38 cellular contexts compared by ENCODE assay signal in the genomic region with DNA sequence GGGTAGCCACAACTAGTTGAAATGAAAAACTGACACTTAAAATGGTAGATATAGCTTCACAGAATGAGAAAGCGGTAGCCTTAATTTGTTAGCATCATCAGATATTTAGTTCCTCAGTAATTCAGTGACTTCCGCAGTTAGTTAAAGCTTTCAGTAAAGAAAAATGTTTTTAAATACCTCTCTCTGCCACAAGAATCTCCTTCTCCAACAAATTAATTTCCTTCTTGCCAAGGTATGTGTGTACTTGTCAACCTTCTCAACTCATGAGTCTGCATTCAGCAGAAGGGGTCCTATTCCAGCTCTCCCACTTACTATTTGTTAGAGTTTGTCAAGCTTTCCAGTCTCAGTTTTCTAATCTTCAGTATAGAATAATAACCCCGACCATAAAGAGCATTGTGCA. TPM values are rescaled to one million over a fixed set of nuclear protein-coding genes. Genes with fewer than 3 reads are reported as not detected.
"Had no signal": no experiment of that assay in that cellular context is flagged by ENCODE, and none has a peak within 500 bp of the region (broad histone marks: within the 10 kb centered on the region; RNA-seq: fewer than 3 reads in every experiment).

No MANE protein-coding gene starts in this region.

- DNase-seq: activated effector memory CD4-positive, alpha-beta T cell treated with anti-CD3 and anti-CD28 coated beads, Interleukin-2, amount 50 U/mL, for 16 hours; activated effector memory CD4-positive, alpha-beta T cell treated with Interleukin-2 at 50 U/mL for 16 hours; activated gamma-delta T cell; activated gamma-delta T cell treated with Interleukin-2 at 50 U/mL for 16 hours; activated naive CD4-positive, alpha-beta T cell; activated naive CD4-positive, alpha-beta T cell treated with anti-CD3 and anti-CD28 coated beads for 36 hours; activated naive CD4-positive, alpha-beta T cell treated with anti-CD3 and anti-CD28 coated beads, Interleukin-2, amount 10 ng/mL, durations not matched to agents 7 days and 5 days; activated naive CD4-positive, alpha-beta T cell treated with anti-CD3 and anti-CD28 coated beads, Interleukin-2, amount 50 U/mL, for 16 hours; activated naive CD4-positive, alpha-beta T cell treated with Interleukin-2 at 50 U/mL for 16 hours; activated naive CD8-positive, alpha-beta T cell treated with anti-CD3 and anti-CD28 coated beads for 36 hours; activated naive CD8-positive, alpha-beta T cell treated with anti-CD3 and anti-CD28 coated beads, Interleukin-2, amount 10 ng/mL, durations not matched to agents 7 days and 5 days; activated naive CD8-positive, alpha-beta T cell treated with anti-CD3 and anti-CD28 coated beads, Interleukin-2, amount 50 U/mL, for 24 hours; activated T-cell treated with anti-CD3 and anti-CD28 coated beads, Interleukin-2, amount 50 U/mL, for 1 hour; activated T-cell treated with anti-CD3 and anti-CD28 coated beads, Interleukin-2, amount 50 U/mL, for 24 hours; activated T-cell treated with anti-CD3 and anti-CD28 coated beads, Interleukin-2, amount 50 U/mL, for 4 hours; activated T-cell treated with anti-CD3 and anti-CD28 coated beads, Interleukin-2, amount 50 U/mL, for 48 hours; activated T-cell treated with anti-CD3 and anti-CD28 coated beads, Interleukin-2, amount 50 U/mL, for 72 hours; adrenal gland; amniotic stem cell; amygdala; anterior cingulate cortex; aorta; brain microvascular endothelial cell; caudate nucleus; central memory CD4-positive, alpha-beta T cell; cerebellar nuclear complex had no signal

- ATAC-seq: activated naive CD4-positive, alpha-beta T cell treated with anti-CD3 and anti-CD28 coated beads, Interleukin-2, amount 50 U/mL, for 72 hours; activated naive CD8-positive, alpha-beta T cell treated with anti-CD3 and anti-CD28 coated beads, Interleukin-2, amount 50 U/mL, for 24 hours; activated T-cell treated with anti-CD3 and anti-CD28 coated beads, Interleukin-2, amount 50 U/mL, for 4 hours; activated T-cell treated with anti-CD3 and anti-CD28 coated beads, Interleukin-2, amount 50 U/mL, for 72 hours; activated T-helper 17 cell treated with anti-CD3 and anti-CD28 coated beads, Interleukin-2, amount 50 U/mL, for 72 hours had no signal

- FAIRE-seq: bronchial epithelial cell had no signal

- H3K9me3 Mint-ChIP-seq: activated naive CD4-positive, alpha-beta T cell treated with anti-CD3 and anti-CD28 coated beads for 36 hours; activated naive CD4-positive, alpha-beta T cell treated with anti-CD3 and anti-CD28 coated beads, Interleukin-2, amount 10 ng/mL, durations not matched to agents 7 days and 5 days; activated naive CD4-positive, alpha-beta T cell treated with anti-CD3 and anti-CD28 coated beads, Interleukin-2, amount 50 U/mL, for 24 hours; activated naive CD4-positive, alpha-beta T cell treated with anti-CD3 and anti-CD28 coated beads, Interleukin-2, amount 50 U/mL, for 72 hours; activated naive CD8-positive, alpha-beta T cell treated with anti-CD3 and anti-CD28 coated beads for 36 hours; activated naive CD8-positive, alpha-beta T cell treated with anti-CD3 and anti-CD28 coated beads, Interleukin-2, amount 10 ng/mL, durations not matched to agents 7 days and 5 days; activated naive CD8-positive, alpha-beta T cell treated with anti-CD3 and anti-CD28 coated beads, Interleukin-2, amount 50 U/mL, for 24 hours; activated T-cell treated with anti-CD3 and anti-CD28 coated beads, Interleukin-2, amount 50 U/mL, for 24 hours; activated T-cell treated with anti-CD3 and anti-CD28 coated beads, Interleukin-2, amount 50 U/mL, for 4 hours; activated T-cell treated with anti-CD3 and anti-CD28 coated beads, Interleukin-2, amount 50 U/mL, for 72 hours; activated T-helper 1 cell treated with anti-CD3 and anti-CD28 coated beads, Interleukin-12 subunit alpha, Interleukin-12 subunit beta, Interleukin-2, Interleukin-4 antibody, amounts not matched to agents 30 ng/mL and 10 ng/mL and 1 ng/mL, durations not matched to agents 14 hours and 24 hours and 36 hours; activated T-helper 17 cell treated with anti-CD3 and anti-CD28 coated beads, Interleukin-2, amount 50 U/mL, for 72 hours; activated T-helper 2 cell treated with anti-CD3 and anti-CD28 coated beads, Interferon-gamma antibody, Interleukin-2, Interleukin-4, amounts not matched to agents 10 μg/mL and 5 μg/mL and 100 μg/mL, durations not matched to agents 14 hours and 24 hours and 36 hours; central memory CD8-positive, alpha-beta T cell had no signal

- H3K36me3 Mint-ChIP-seq: activated naive CD4-positive, alpha-beta T cell treated with anti-CD3 and anti-CD28 coated beads, Interleukin-2, amount 10 ng/mL, durations not matched to agents 7 days and 5 days; activated naive CD4-positive, alpha-beta T cell treated with anti-CD3 and anti-CD28 coated beads, Interleukin-2, amount 50 U/mL, for 24 hours; activated naive CD4-positive, alpha-beta T cell treated with anti-CD3 and anti-CD28 coated beads, Interleukin-2, amount 50 U/mL, for 72 hours; activated naive CD8-positive, alpha-beta T cell; activated naive CD8-positive, alpha-beta T cell treated with anti-CD3 and anti-CD28 coated beads for 36 hours; activated naive CD8-positive, alpha-beta T cell treated with anti-CD3 and anti-CD28 coated beads, Interleukin-2, amount 10 ng/mL, durations not matched to agents 7 days and 5 days; brain had no signal

- H3K27me3 ChIP-seq: adrenal gland, ascending aorta, brain microvascular endothelial cell, breast epithelium, cardiac muscle cell had no signal

- H3K27me3 Mint-ChIP-seq: activated naive CD4-positive, alpha-beta T cell treated with anti-CD3 and anti-CD28 coated beads, Interleukin-2, amount 50 U/mL, for 24 hours; activated naive CD8-positive, alpha-beta T cell; activated naive CD8-positive, alpha-beta T cell treated with anti-CD3 and anti-CD28 coated beads for 36 hours; activated naive CD8-positive, alpha-beta T cell treated with anti-CD3 and anti-CD28 coated beads, Interleukin-2, amount 50 U/mL, for 24 hours; activated T-cell treated with anti-CD3 and anti-CD28 coated beads, Interleukin-2, amount 50 U/mL, for 24 hours; activated T-helper 17 cell treated with anti-CD3 and anti-CD28 coated beads, Interleukin-2, amount 50 U/mL, for 72 hours; brain; central memory CD8-positive, alpha-beta T cell had no signal

- H3K27ac ChIP-seq: adrenal gland, ascending aorta, brain microvascular endothelial cell, breast epithelium, cardiac muscle cell had no signal

- H3K27ac Mint-ChIP-seq: activated naive CD4-positive, alpha-beta T cell treated with anti-CD3 and anti-CD28 coated beads for 36 hours; activated naive CD4-positive, alpha-beta T cell treated with anti-CD3 and anti-CD28 coated beads, Interleukin-2, amount 10 ng/mL, durations not matched to agents 7 days and 5 days; activated naive CD4-positive, alpha-beta T cell treated with anti-CD3 and anti-CD28 coated beads, Interleukin-2, amount 50 U/mL, for 24 hours; activated naive CD4-positive, alpha-beta T cell treated with anti-CD3 and anti-CD28 coated beads, Interleukin-2, amount 50 U/mL, for 72 hours; activated naive CD8-positive, alpha-beta T cell; activated naive CD8-positive, alpha-beta T cell treated with anti-CD3 and anti-CD28 coated beads for 36 hours; activated naive CD8-positive, alpha-beta T cell treated with anti-CD3 and anti-CD28 coated beads, Interleukin-2, amount 10 ng/mL, durations not matched to agents 7 days and 5 days; activated naive CD8-positive, alpha-beta T cell treated with anti-CD3 and anti-CD28 coated beads, Interleukin-2, amount 50 U/mL, for 24 hours; activated T-cell treated with anti-CD3 and anti-CD28 coated beads, Interleukin-2, amount 50 U/mL, for 24 hours; activated T-cell treated with anti-CD3 and anti-CD28 coated beads, Interleukin-2, amount 50 U/mL, for 72 hours; activated T-helper 1 cell treated with anti-CD3 and anti-CD28 coated beads, Interleukin-12 subunit alpha, Interleukin-12 subunit beta, Interleukin-2, Interleukin-4 antibody, amounts not matched to agents 30 ng/mL and 10 ng/mL and 1 ng/mL, durations not matched to agents 14 hours and 24 hours and 36 hours; activated T-helper 17 cell treated with anti-CD3 and anti-CD28 coated beads, Interleukin-2, amount 50 U/mL, for 72 hours; activated T-helper 2 cell treated with anti-CD3 and anti-CD28 coated beads, Interferon-gamma antibody, Interleukin-2, Interleukin-4, amounts not matched to agents 10 μg/mL and 5 μg/mL and 100 μg/mL, durations not matched to agents 14 hours and 24 hours and 36 hours; brain had no signal

- H3K4me3 Mint-ChIP-seq: activated naive CD4-positive, alpha-beta T cell treated with anti-CD3 and anti-CD28 coated beads for 36 hours; activated naive CD4-positive, alpha-beta T cell treated with anti-CD3 and anti-CD28 coated beads, Interleukin-2, amount 10 ng/mL, durations not matched to agents 7 days and 5 days; activated naive CD4-positive, alpha-beta T cell treated with anti-CD3 and anti-CD28 coated beads, Interleukin-2, amount 50 U/mL, for 24 hours; activated naive CD8-positive, alpha-beta T cell; activated naive CD8-positive, alpha-beta T cell treated with anti-CD3 and anti-CD28 coated beads for 36 hours; activated naive CD8-positive, alpha-beta T cell treated with anti-CD3 and anti-CD28 coated beads, Interleukin-2, amount 10 ng/mL, durations not matched to agents 7 days and 5 days; activated naive CD8-positive, alpha-beta T cell treated with anti-CD3 and anti-CD28 coated beads, Interleukin-2, amount 50 U/mL, for 24 hours; activated T-cell treated with anti-CD3 and anti-CD28 coated beads, Interleukin-2, amount 50 U/mL, for 24 hours; activated T-cell treated with anti-CD3 and anti-CD28 coated beads, Interleukin-2, amount 50 U/mL, for 4 hours; activated T-cell treated with anti-CD3 and anti-CD28 coated beads, Interleukin-2, amount 50 U/mL, for 72 hours; activated T-helper 1 cell treated with anti-CD3 and anti-CD28 coated beads, Interleukin-12 subunit alpha, Interleukin-12 subunit beta, Interleukin-2, Interleukin-4 antibody, amounts not matched to agents 30 ng/mL and 10 ng/mL and 1 ng/mL, durations not matched to agents 14 hours and 24 hours and 36 hours; activated T-helper 17 cell treated with anti-CD3 and anti-CD28 coated beads, Interleukin-2, amount 50 U/mL, for 72 hours; brain; central memory CD8-positive, alpha-beta T cell had no signal

- H3K4me3 ChIP-seq: adrenal gland, ascending aorta, breast epithelium, cardiac muscle cell had no signal

- H3K36me3 ChIP-seq: adrenal gland, ascending aorta, brain microvascular endothelial cell, breast epithelium, cardiac muscle cell had no signal

- H3K4me1 ChIP-seq: adrenal gland, ascending aorta, breast epithelium had no signal

- H3K4me1 Mint-ChIP-seq: activated T-helper 17 cell treated with anti-CD3 and anti-CD28 coated beads, Interleukin-2, amount 50 U/mL, for 72 hours; brain; central memory CD8-positive, alpha-beta T cell had no signal

- H3K9me3 ChIP-seq: adrenal gland, ascending aorta, breast epithelium had no signal

RNA-seq across cellular contexts. Expression of a gene that starts 42.3 kb away (rescaled TPM):
- total RNA-seq: cardiac muscle cell had no signal
